Comparison of ENCODE assay signal across 17 cellular contexts in genomic region chr15:79903137-79903536, GRCh38. TPM values are rescaled to one million over a fixed set of nuclear protein-coding genes. Genes with fewer than 3 reads are reported as not detected.
A peak's percentile ranks its signal among the peaks of the same experiment; 100 is the strongest.
DNase-seq lines count a peak whose midpoint lies in the region; ATAC-seq and TF ChIP-seq lines count a peak whose summit lies in the region.
"Had no signal": no experiment of that assay in that cellular context is flagged by ENCODE, and none has a peak within 500 bp of the region (broad histone marks: within the 10 kb centered on the region; RNA-seq: fewer than 3 reads in every experiment).

No MANE protein-coding gene starts in this region.

- peaks cover 30% of the 10 kb centered on the region for H3K36me3 Mint-ChIP-seq in activated CD8-positive, alpha-beta T cell treated with anti-CD3 and anti-CD28 coated beads for 36 hours (ENCODE audit: low read depth)
- peaks cover 53% of the 10 kb centered on the region for H3K36me3 Mint-ChIP-seq in activated CD8-positive, alpha-beta T cell treated with anti-CD3 and anti-CD28 coated beads, Interleukin-2, amount 10 ng/mL, durations not matched to agents 7 days and 5 days (ENCODE audit: low read depth)
- peaks cover 9% of the 10 kb centered on the region for H3K36me3 Mint-ChIP-seq in activated T-helper 17 cell treated with anti-CD3 and anti-CD28 coated beads, Interleukin-2, amount 50 U/mL, for 72 hours (ENCODE audit: low read depth)
- H3K36me3 Mint-ChIP-seq in stimulated activated effector memory CD8-positive, alpha-beta T cell treated with anti-CD3 and anti-CD28 coated beads, Interleukin-12 subunit alpha, Interleukin-12 subunit beta, amount 100 ng/mL, for 72 hours = no peaks in the 10 kb centered on the region
- H3K36me3 Mint-ChIP-seq in activated CD4-positive, alpha-beta memory T cell treated with anti-CD3 and anti-CD28 coated beads for 36 hours = peaks cover 20% of the 10 kb centered on the region

- in situ Hi-C loops in brain microvascular endothelial cell (cut with HindIII; ENCODE audit: low pct_ligation_motif_present, low sequenced_read_pairs) = no loop called here

- peak; percentile 39 for ATAC-seq in activated CD8-positive, alpha-beta T cell treated with anti-CD3 and anti-CD28 coated beads for 36 hours
- no peak for ATAC-seq in activated CD8-positive, alpha-beta T cell treated with anti-CD3 and anti-CD28 coated beads, Interleukin-2, amount 10 ng/mL, durations not matched to agents 7 days and 5 days
- ATAC-seq in activated T-helper 17 cell treated with anti-CD3 and anti-CD28 coated beads, Interleukin-2, amount 50 U/mL, for 72 hours (replicated peaks) = peak; percentile 77
- ATAC-seq in stimulated activated effector memory CD8-positive, alpha-beta T cell treated with anti-CD3 and anti-CD28 coated beads, Interleukin-12 subunit alpha, Interleukin-12 subunit beta, amount 100 ng/mL, for 72 hours = peak; percentile 40
- ATAC-seq: HepG2 had no signal

- H3K4me1 Mint-ChIP-seq in activated CD8-positive, alpha-beta T cell treated with anti-CD3 and anti-CD28 coated beads for 36 hours (ENCODE audit: low read depth) = peaks cover 32% of the 10 kb centered on the region
- peaks cover 42% of the 10 kb centered on the region for H3K4me1 Mint-ChIP-seq in activated CD8-positive, alpha-beta T cell treated with anti-CD3 and anti-CD28 coated beads, Interleukin-2, amount 10 ng/mL, durations not matched to agents 7 days and 5 days (ENCODE audit: low read depth)
- H3K4me1 Mint-ChIP-seq in activated T-helper 17 cell treated with anti-CD3 and anti-CD28 coated beads, Interleukin-2, amount 50 U/mL, for 72 hours = peaks cover 25% of the 10 kb centered on the region
- peaks cover 28% of the 10 kb centered on the region for H3K4me1 Mint-ChIP-seq in stimulated activated effector memory CD8-positive, alpha-beta T cell treated with anti-CD3 and anti-CD28 coated beads, Interleukin-12 subunit alpha, Interleukin-12 subunit beta, amount 100 ng/mL, for 72 hours
- H3K4me1 Mint-ChIP-seq in activated CD4-positive, alpha-beta memory T cell treated with anti-CD3 and anti-CD28 coated beads for 36 hours (ENCODE audit: low read depth) = peaks cover 44% of the 10 kb centered on the region

- no peaks in the 10 kb centered on the region for H3K27me3 Mint-ChIP-seq in activated CD8-positive, alpha-beta T cell treated with anti-CD3 and anti-CD28 coated beads for 36 hours
- no peaks in the 10 kb centered on the region for H3K27me3 Mint-ChIP-seq in activated CD8-positive, alpha-beta T cell treated with anti-CD3 and anti-CD28 coated beads, Interleukin-2, amount 10 ng/mL, durations not matched to agents 7 days and 5 days (ENCODE audit: low read depth)
- no peaks in the 10 kb centered on the region for H3K27me3 Mint-ChIP-seq in activated T-helper 17 cell treated with anti-CD3 and anti-CD28 coated beads, Interleukin-2, amount 50 U/mL, for 72 hours
- H3K27me3 Mint-ChIP-seq in activated CD4-positive, alpha-beta memory T cell treated with anti-CD3 and anti-CD28 coated beads for 36 hours = no peaks in the 10 kb centered on the region
- H3K27me3 Mint-ChIP-seq: B cell; CD4-positive, alpha-beta T cell had no signal

- H3K9me3 Mint-ChIP-seq in activated CD8-positive, alpha-beta T cell treated with anti-CD3 and anti-CD28 coated beads for 36 hours = no peaks in the 10 kb centered on the region
- no peaks in the 10 kb centered on the region for H3K9me3 Mint-ChIP-seq in activated CD8-positive, alpha-beta T cell treated with anti-CD3 and anti-CD28 coated beads, Interleukin-2, amount 10 ng/mL, durations not matched to agents 7 days and 5 days (ENCODE audit: insufficient read depth)
- no peaks in the 10 kb centered on the region for H3K9me3 Mint-ChIP-seq in activated T-helper 17 cell treated with anti-CD3 and anti-CD28 coated beads, Interleukin-2, amount 50 U/mL, for 72 hours
- H3K9me3 Mint-ChIP-seq in stimulated activated effector memory CD8-positive, alpha-beta T cell treated with anti-CD3 and anti-CD28 coated beads, Interleukin-12 subunit alpha, Interleukin-12 subunit beta, amount 100 ng/mL, for 72 hours = no peaks in the 10 kb centered on the region
- H3K9me3 Mint-ChIP-seq in activated CD4-positive, alpha-beta memory T cell treated with anti-CD3 and anti-CD28 coated beads for 36 hours = no peaks in the 10 kb centered on the region
- H3K9me3 Mint-ChIP-seq: CD4-positive, alpha-beta T cell had no signal

- no peak overlapping the region for H3K27ac ChIP-seq in brain microvascular endothelial cell

- no peaks in the 10 kb centered on the region for H3K36me3 ChIP-seq in brain microvascular endothelial cell (replicated peaks)
- H3K36me3 ChIP-seq: HAP-1 had no signal

- H3K4me3 Mint-ChIP-seq in activated CD8-positive, alpha-beta T cell treated with anti-CD3 and anti-CD28 coated beads for 36 hours = no peak overlapping the region
- H3K4me3 Mint-ChIP-seq in activated CD8-positive, alpha-beta T cell treated with anti-CD3 and anti-CD28 coated beads, Interleukin-2, amount 10 ng/mL, durations not matched to agents 7 days and 5 days = no peak overlapping the region
- H3K4me3 Mint-ChIP-seq in activated T-helper 17 cell treated with anti-CD3 and anti-CD28 coated beads, Interleukin-2, amount 50 U/mL, for 72 hours = peak overlapping the region; percentile 7
- no peak overlapping the region for H3K4me3 Mint-ChIP-seq in stimulated activated effector memory CD8-positive, alpha-beta T cell treated with anti-CD3 and anti-CD28 coated beads, Interleukin-12 subunit alpha, Interleukin-12 subunit beta, amount 100 ng/mL, for 72 hours
- H3K4me3 Mint-ChIP-seq in activated CD4-positive, alpha-beta memory T cell treated with anti-CD3 and anti-CD28 coated beads for 36 hours = no peak overlapping the region
- H3K4me3 Mint-ChIP-seq: B cell; CD4-positive, alpha-beta T cell had no signal

- H3K27ac Mint-ChIP-seq in activated CD8-positive, alpha-beta T cell treated with anti-CD3 and anti-CD28 coated beads for 36 hours = no peak overlapping the region
- no peak overlapping the region for H3K27ac Mint-ChIP-seq in activated CD8-positive, alpha-beta T cell treated with anti-CD3 and anti-CD28 coated beads, Interleukin-2, amount 10 ng/mL, durations not matched to agents 7 days and 5 days
- peak overlapping the region; percentile 4 for H3K27ac Mint-ChIP-seq in activated T-helper 17 cell treated with anti-CD3 and anti-CD28 coated beads, Interleukin-2, amount 50 U/mL, for 72 hours
- H3K27ac Mint-ChIP-seq in stimulated activated effector memory CD8-positive, alpha-beta T cell treated with anti-CD3 and anti-CD28 coated beads, Interleukin-12 subunit alpha, Interleukin-12 subunit beta, amount 100 ng/mL, for 72 hours = peak overlapping the region; percentile 48
- H3K27ac Mint-ChIP-seq in activated CD4-positive, alpha-beta memory T cell treated with anti-CD3 and anti-CD28 coated beads for 36 hours = no peak overlapping the region
- H3K27ac Mint-ChIP-seq: B cell; CD4-positive, alpha-beta T cell had no signal

- CTCF ChIA-PET in activated CD8-positive, alpha-beta T cell treated with anti-CD3 and anti-CD28 coated beads for 36 hours (lab: Charles Lee) = interaction anchor here (1.3 to 1.9 kb wide), 2 partner anchors 10 to 20 kb away, joined by 4 to 5 read pairs; no protein-coding TSS in a partner anchor
- CTCF ChIA-PET in activated CD8-positive, alpha-beta T cell treated with anti-CD3 and anti-CD28 coated beads, Interleukin-2, amount 10 ng/mL, durations not matched to agents 7 days and 5 days (lab: Charles Lee) = no interaction called here
- CTCF ChIA-PET in activated CD4-positive, alpha-beta memory T cell treated with anti-CD3 and anti-CD28 coated beads for 36 hours (lab: Charles Lee) = interaction anchor here (0.6 kb wide), 1 partner anchor 56 kb away, joined by 3 read pairs; no protein-coding TSS in a partner anchor

- intact Hi-C loops in activated CD8-positive, alpha-beta T cell treated with anti-CD3 and anti-CD28 coated beads for 36 hours (cut with micrococcal nuclease) = no loop called here
- intact Hi-C loops in activated CD4-positive, alpha-beta memory T cell treated with anti-CD3 and anti-CD28 coated beads for 36 hours (cut with micrococcal nuclease) = no loop called here

- no peak overlapping the region for H3K4me3 ChIP-seq in GM12865 (ENCODE audit: low read depth, low read length)
- no peak overlapping the region for H3K4me3 ChIP-seq in brain microvascular endothelial cell (ENCODE audit: low read depth, low read length)
- H3K4me3 ChIP-seq: HAP-1 had no signal

- POLR2A ChIA-PET in activated CD8-positive, alpha-beta T cell treated with anti-CD3 and anti-CD28 coated beads for 36 hours (lab: Charles Lee) = no interaction called here
- POLR2A ChIA-PET in activated CD8-positive, alpha-beta T cell treated with anti-CD3 and anti-CD28 coated beads, Interleukin-2, amount 10 ng/mL, durations not matched to agents 7 days and 5 days (lab: Charles Lee) = no interaction called here
- POLR2A ChIA-PET in activated CD4-positive, alpha-beta memory T cell treated with anti-CD3 and anti-CD28 coated beads for 36 hours (lab: Charles Lee) = interaction anchor here (2.1 kb wide), 1 partner anchor 64 kb away, joined by 5 read pairs; no protein-coding TSS in a partner anchor

- DNase-seq in activated CD8-positive, alpha-beta T cell treated with anti-CD3 and anti-CD28 coated beads for 36 hours = no peak
- DNase-seq in activated CD8-positive, alpha-beta T cell treated with anti-CD3 and anti-CD28 coated beads, Interleukin-2, amount 10 ng/mL, durations not matched to agents 7 days and 5 days = no peak
- DNase-seq in GM12865 (ENCODE audit: low read depth) = peak; percentile 46
- DNase-seq in stimulated activated effector memory CD8-positive, alpha-beta T cell treated with anti-CD3 and anti-CD28 coated beads, Interleukin-12 subunit alpha, Interleukin-12 subunit beta, amount 100 ng/mL, for 72 hours (ENCODE audit: low spot score in 2 of 2) = no peak
- no peak for DNase-seq in brain microvascular endothelial cell
- DNase-seq in activated CD4-positive, alpha-beta memory T cell treated with anti-CD3 and anti-CD28 coated beads for 36 hours = no peak
- DNase-seq: 8988T; ACHN; C1 segment of cervical spinal cord; Calu3; CD4-positive, alpha-beta T cell; DMS 273 treated with DMSO at 0.1 percent for 48 hours; DMS79 had no signal

- H3K27me3 ChIP-seq in brain microvascular endothelial cell (replicated peaks) = no peaks in the 10 kb centered on the region

- TF ChIP-seq CTCF in activated CD8-positive, alpha-beta T cell treated with anti-CD3 and anti-CD28 coated beads for 36 hours (IDR thresholded peaks at IDR 0.05) = no peak
- TF ChIP-seq CTCF in GM12865 (IDR thresholded peaks at IDR 0.05; ENCODE audit: insufficient read depth, low read depth, low read length, missing control alignments) (no peak), brain microvascular endothelial cell (IDR thresholded peaks at IDR 0.05; ENCODE audit: low read depth, low read length, missing control alignments) (no peak)

RNA-seq across cellular contexts. Expression of gene MTHFS, which starts 6.3 kb away (rescaled TPM):
- total RNA-seq in activated CD8-positive, alpha-beta T cell treated with anti-CD3 and anti-CD28 coated beads for 36 hours = 10 to 100 TPM; 27.3 to 28.4 TPM
- 10 to 100 TPM; 37.0 to 41.3 TPM for total RNA-seq in activated CD8-positive, alpha-beta T cell treated with anti-CD3 and anti-CD28 coated beads, Interleukin-2, amount 10 ng/mL, durations not matched to agents 7 days and 5 days
- 10 to 100 TPM; 20.3 to 29.2 TPM for total RNA-seq in activated T-helper 17 cell treated with anti-CD3 and anti-CD28 coated beads, Interleukin-2, amount 50 U/mL, for 72 hours
- total RNA-seq in activated CD4-positive, alpha-beta memory T cell treated with anti-CD3 and anti-CD28 coated beads for 36 hours = 10 to 100 TPM; 46.2 to 49.4 TPM

Comparison
In these comparisons a context has a peak if more than half of its experiments do, and no peak if none do; other contexts are left out.
1. H3K27ac Mint-ChIP-seq: peak in activated T-helper 17 cell treated with anti-CD3 and anti-CD28 coated beads, Interleukin-2, amount 50 U/mL, for 72 hours (single experiment) and stimulated activated effector memory CD8-positive, alpha-beta T cell treated with anti-CD3 and anti-CD28 coated beads, Interleukin-12 subunit alpha, Interleukin-12 subunit beta, amount 100 ng/mL, for 72 hours (single experiment); none in activated CD8-positive, alpha-beta T cell treated with anti-CD3 and anti-CD28 coated beads for 36 hours (single experiment), activated CD8-positive, alpha-beta T cell treated with anti-CD3 and anti-CD28 coated beads, Interleukin-2, amount 10 ng/mL, durations not matched to agents 7 days and 5 days (single experiment) and activated CD4-positive, alpha-beta memory T cell treated with anti-CD3 and anti-CD28 coated beads for 36 hours (single experiment).